1 cellular context compared by ENCODE assay signal in genomic region chr19:9937001-9937411, GRCh38.
TF ChIP-seq lines count a peak whose summit lies in the region.

No MANE protein-coding gene starts in this region.

TF ChIP-seq in K562, 482 proteins besides CTCF, POLR2A, EP300 and RAD21:
- no peak for TF ChIP-seq THAP12 (CRISPR knock-in tag; IDR thresholded peaks at IDR 0.05)
- TF ChIP-seq MNT (conservative IDR thresholded peaks at IDR 0.05): 0 out of 4 replicates have a peak, but pooled peaks of 1 of the 2 experiments have one; percentile 2
